In genomic region chr11:82732734-82733443, GRCh38 we compare ENCODE assay signal across 8 cellular contexts. TPM values are rescaled to one million over a fixed set of nuclear protein-coding genes. Genes with fewer than 3 reads are reported as not detected.
A peak's percentile ranks its signal among the peaks of the same experiment; 100 is the strongest.
DNase-seq lines count a peak whose midpoint lies in the region; ATAC-seq and TF ChIP-seq lines count a peak whose summit lies in the region.

No MANE protein-coding gene starts in this region.

- peaks cover 28% of the 10 kb centered on the region for H3K27me3 Mint-ChIP-seq in activated naive CD4-positive, alpha-beta T cell treated with anti-CD3 and anti-CD28 coated beads for 36 hours (ENCODE audit: low read depth)
- H3K27me3 Mint-ChIP-seq in activated CD4-positive, alpha-beta memory T cell treated with anti-CD3 and anti-CD28 coated beads, Interleukin-2, amount 10 ng/mL, durations not matched to agents 7 days and 5 days = peaks cover 65% of the 10 kb centered on the region
- H3K27me3 Mint-ChIP-seq in progenitor cell of endocrine pancreas = peaks cover 9% of the 10 kb centered on the region

- ATAC-seq in gastroesophageal sphincter (peak; percentile 46), GM21515 (IDR thresholded peaks at IDR 0.05; ENCODE audit: unreplicated experiment) (no peak), HG03378 (IDR thresholded peaks at IDR 0.05; ENCODE audit: unreplicated experiment) (no peak)

- POLR2A ChIA-PET in activated CD4-positive, alpha-beta memory T cell treated with anti-CD3 and anti-CD28 coated beads, Interleukin-2, amount 10 ng/mL, durations not matched to agents 7 days and 5 days (lab: Charles Lee) = interaction anchor here (1.0 kb wide), 1 partner anchor 22 kb away, joined by 3 read pairs; no protein-coding TSS in a partner anchor

- intact Hi-C loops in activated naive CD4-positive, alpha-beta T cell treated with anti-CD3 and anti-CD28 coated beads for 36 hours (cut with micrococcal nuclease) = loop anchor here (1.0 to 5.0 kb wide), 3 partner anchors 24 to 459 kb away; partner anchors contain the start of gene ANKRD42

- TF ChIP-seq CTCF in gastroesophageal sphincter (IDR thresholded peaks at IDR 0.05) = no peak
- TF ChIP-seq CTCF in progenitor cell of endocrine pancreas (IDR thresholded peaks at IDR 0.05; ENCODE audit: unreplicated experiment) = no peak

- no CpG with 5 or more reads among the region's 93 CpGs for WGBS in gastroesophageal sphincter (ENCODE audit: low coverage in 1 of 2), 2 donors

- peak overlapping the region in 3 of 4 donors; percentile 69 to 75 (median 73) for H3K27ac ChIP-seq in gastroesophageal sphincter

- DNase-seq in activated naive CD4-positive, alpha-beta T cell treated with anti-CD3 and anti-CD28 coated beads for 36 hours = peak; percentile 20
- DNase-seq in activated naive CD4-positive, alpha-beta T cell (lab: John Stamatoyannopoulos, UW) = no peak
- no peak for DNase-seq in activated CD4-positive, alpha-beta memory T cell treated with anti-CD3 and anti-CD28 coated beads, Interleukin-2, amount 10 ng/mL, durations not matched to agents 7 days and 5 days
- DNase-seq in progenitor cell of endocrine pancreas (ENCODE audit: low spot score, unreplicated experiment) (peak; percentile 46), T-helper 9 cell (no peak)

- no peaks in the 10 kb centered on the region for H3K36me3 ChIP-seq in gastroesophageal sphincter

- no peaks in the 10 kb centered on the region for H3K9me3 ChIP-seq in gastroesophageal sphincter

- CTCF ChIA-PET in activated naive CD4-positive, alpha-beta T cell treated with anti-CD3 and anti-CD28 coated beads for 36 hours (lab: Charles Lee) = interaction anchor here (1.0 to 1.7 kb wide), 9 partner anchors 10 to 559 kb away, joined by 3 to 8 read pairs (median 3); no protein-coding TSS in a partner anchor
- CTCF ChIA-PET in activated CD4-positive, alpha-beta memory T cell treated with anti-CD3 and anti-CD28 coated beads, Interleukin-2, amount 10 ng/mL, durations not matched to agents 7 days and 5 days (lab: Charles Lee) = interaction anchor here (1.1 kb wide), 1 partner anchor 15 kb away, joined by 6 read pairs; no protein-coding TSS in a partner anchor

- peak overlapping the region; percentile 68 for H3K4me3 Mint-ChIP-seq in activated naive CD4-positive, alpha-beta T cell treated with anti-CD3 and anti-CD28 coated beads for 36 hours
- peak overlapping the region; percentile 13 for H3K4me3 Mint-ChIP-seq in activated CD4-positive, alpha-beta memory T cell treated with anti-CD3 and anti-CD28 coated beads, Interleukin-2, amount 10 ng/mL, durations not matched to agents 7 days and 5 days
- peak overlapping the region; percentile 82 for H3K4me3 Mint-ChIP-seq in progenitor cell of endocrine pancreas (ENCODE audit: low read depth)

- peaks cover 14% of the 10 kb centered on the region for H3K4me1 Mint-ChIP-seq in activated naive CD4-positive, alpha-beta T cell treated with anti-CD3 and anti-CD28 coated beads for 36 hours (ENCODE audit: low read depth)
- H3K4me1 Mint-ChIP-seq in activated CD4-positive, alpha-beta memory T cell treated with anti-CD3 and anti-CD28 coated beads, Interleukin-2, amount 10 ng/mL, durations not matched to agents 7 days and 5 days = peaks cover 5% of the 10 kb centered on the region
- H3K4me1 Mint-ChIP-seq in progenitor cell of endocrine pancreas (ENCODE audit: low read depth) = peaks cover 16% of the 10 kb centered on the region

- H3K27me3 ChIP-seq in gastroesophageal sphincter = peaks cover 57% of the 10 kb centered on the region

- no peaks in the 10 kb centered on the region for H3K9me3 Mint-ChIP-seq in activated naive CD4-positive, alpha-beta T cell treated with anti-CD3 and anti-CD28 coated beads for 36 hours
- no peaks in the 10 kb centered on the region for H3K9me3 Mint-ChIP-seq in activated CD4-positive, alpha-beta memory T cell treated with anti-CD3 and anti-CD28 coated beads, Interleukin-2, amount 10 ng/mL, durations not matched to agents 7 days and 5 days
- no peaks in the 10 kb centered on the region for H3K9me3 Mint-ChIP-seq in progenitor cell of endocrine pancreas (ENCODE audit: low read depth)

- H3K4me3 ChIP-seq in gastroesophageal sphincter = peak overlapping the region; percentile 29 to 63

- no peak overlapping the region for H3K27ac Mint-ChIP-seq in activated naive CD4-positive, alpha-beta T cell treated with anti-CD3 and anti-CD28 coated beads for 36 hours
- no peak overlapping the region for H3K27ac Mint-ChIP-seq in activated CD4-positive, alpha-beta memory T cell treated with anti-CD3 and anti-CD28 coated beads, Interleukin-2, amount 10 ng/mL, durations not matched to agents 7 days and 5 days
- H3K27ac Mint-ChIP-seq in progenitor cell of endocrine pancreas = peak overlapping the region; percentile 69

- no peak for TF ChIP-seq POLR2A in gastroesophageal sphincter (IDR thresholded peaks at IDR 0.05)

- no peak for TF ChIP-seq EP300 in gastroesophageal sphincter (IDR thresholded peaks at IDR 0.05)

- no peaks in the 10 kb centered on the region for H3K36me3 Mint-ChIP-seq in activated naive CD4-positive, alpha-beta T cell treated with anti-CD3 and anti-CD28 coated beads for 36 hours (ENCODE audit: low read depth)
- H3K36me3 Mint-ChIP-seq in activated CD4-positive, alpha-beta memory T cell treated with anti-CD3 and anti-CD28 coated beads, Interleukin-2, amount 10 ng/mL, durations not matched to agents 7 days and 5 days (ENCODE audit: low read depth) = peaks cover 2% of the 10 kb centered on the region
- no peaks in the 10 kb centered on the region for H3K36me3 Mint-ChIP-seq in progenitor cell of endocrine pancreas (ENCODE audit: insufficient read depth)

- H3K4me1 ChIP-seq in gastroesophageal sphincter = peaks cover 0 to 19% (median 0%) of the 10 kb centered on the region in 3 donors

RNA-seq across cellular contexts. Expression of gene FAM181B, which starts 0.8 kb away (rescaled TPM):
- total RNA-seq in activated naive CD4-positive, alpha-beta T cell treated with anti-CD3 and anti-CD28 coated beads for 36 hours = not detected
- not detected for total RNA-seq in activated CD4-positive, alpha-beta memory T cell treated with anti-CD3 and anti-CD28 coated beads, Interleukin-2, amount 10 ng/mL, durations not matched to agents 7 days and 5 days
- total RNA-seq in gastroesophageal sphincter = 1 to 10 TPM in 3 of 4 donors, under 1 TPM in 1; 0.81 to 1.9 (median 1.4) TPM
- 8.9 and 11.3 TPM in 2 replicates for total RNA-seq in progenitor cell of endocrine pancreas

Comparison
In these comparisons a context has a peak if more than half of its experiments do, and no peak if none do; other contexts are left out.
1. DNase-seq: peak in activated naive CD4-positive, alpha-beta T cell treated with anti-CD3 and anti-CD28 coated beads for 36 hours (single experiment) and progenitor cell of endocrine pancreas (single experiment); none in activated naive CD4-positive, alpha-beta T cell (0 of 4), activated CD4-positive, alpha-beta memory T cell treated with anti-CD3 and anti-CD28 coated beads, Interleukin-2, amount 10 ng/mL, durations not matched to agents 7 days and 5 days (single experiment) and T-helper 9 cell (single experiment).
2. H3K4me3 Mint-ChIP-seq: peak in every context shown above with its lines; median percentile 82 in progenitor cell of endocrine pancreas; 68 in activated naive CD4-positive, alpha-beta T cell treated with anti-CD3 and anti-CD28 coated beads for 36 hours; 13 in activated CD4-positive, alpha-beta memory T cell treated with anti-CD3 and anti-CD28 coated beads, Interleukin-2, amount 10 ng/mL, durations not matched to agents 7 days and 5 days.